In the genomic region with DNA sequence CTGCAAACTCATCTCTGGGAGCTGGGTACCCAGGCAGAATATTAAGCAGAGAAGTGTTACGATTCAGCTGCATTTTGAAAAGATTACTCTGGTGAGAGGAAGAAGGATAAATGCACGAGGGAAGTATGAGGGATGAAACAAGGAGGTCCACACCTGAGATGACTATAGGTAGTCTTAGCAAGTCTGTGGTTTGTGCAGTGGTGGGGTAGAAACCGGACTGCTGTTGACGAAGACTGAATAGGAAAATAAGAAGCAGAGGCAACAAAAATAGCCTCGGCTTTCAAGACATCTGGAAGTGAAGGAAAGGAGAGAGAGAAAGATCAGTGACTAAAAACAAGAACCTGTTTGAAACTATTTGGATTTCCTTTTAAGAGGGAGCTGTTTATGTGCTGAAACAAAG, we compare ENCODE assay signal across 18 cellular contexts.
"Had no signal": no experiment of that assay in that cellular context is flagged by ENCODE, and none has a peak within 500 bp of the region (broad histone marks: within the 10 kb centered on the region; RNA-seq: fewer than 3 reads in every experiment).

No MANE protein-coding gene starts in this region.

- H3K9me3 ChIP-seq: SK-N-SH had no signal

- FAIRE-seq: RCC 7860 had no signal

- H3K4me2 ChIP-seq: SK-N-SH had no signal

- H3K9ac ChIP-seq: SK-N-SH had no signal

- DNase-seq: KBM-7, NCI-H1092, NCI-H1105 treated with DMSO at 0.1 percent for 48 hours, NCI-H1417 treated with DMSO at 0.1 percent for 48 hours, NCI-H146, NCI-H1694 treated with DMSO at 0.1 percent for 48 hours, NCI-H1930, NCI-H2081, NCI-H2107, NCI-H2227 treated with DMSO at 0.1 percent for 48 hours, NCI-H524, NCI-H526 treated with DMSO at 0.1 percent for 48 hours, NCI-H748 treated with DMSO at 0.1 percent for 48 hours, RPMI8226, SHP77, SK-N-SH, SW 1271 had no signal
